In the genomic region with DNA sequence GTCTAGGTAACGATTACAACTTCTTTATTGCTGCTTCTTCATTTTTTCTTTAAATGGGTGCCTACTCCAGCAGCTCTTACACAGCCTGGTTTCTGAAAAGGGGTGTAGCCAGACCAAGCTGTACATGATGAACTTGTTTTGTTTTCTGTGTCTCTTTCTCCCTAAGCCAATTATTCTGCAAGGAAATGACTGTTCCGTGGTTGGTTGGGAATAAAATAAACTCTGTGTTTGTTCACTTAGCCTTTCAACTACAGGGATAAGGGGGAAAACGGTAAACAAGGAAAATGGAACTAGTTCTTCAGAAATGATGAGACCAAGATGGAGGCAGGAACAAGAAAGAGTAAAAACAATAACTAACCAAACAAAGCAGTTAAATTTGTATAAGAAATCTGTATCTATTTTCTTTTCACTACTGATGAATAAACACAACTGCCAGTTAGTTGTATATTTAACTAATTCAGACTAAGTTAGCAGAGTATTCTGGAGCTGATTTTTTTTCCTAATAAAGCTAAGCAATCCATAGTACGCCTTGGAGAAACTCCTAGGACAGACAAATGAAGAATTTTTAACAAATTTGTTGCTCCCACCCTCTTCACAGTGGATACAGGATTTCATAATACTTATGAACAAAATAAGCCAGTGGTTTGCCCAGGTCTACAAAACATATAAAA, we compare ENCODE assay signal across 2 cellular contexts.
TF ChIP-seq lines count a peak whose summit lies in the region.

ABCA6 (minus strand) TSS at position 94 of the 671 bp plus-strand sequence. CDS start 1,192 bp downstream, outside the sequence.

TF ChIP-seq in A549, 52 proteins besides CTCF, POLR2A, EP300 and RAD21 (continued from another document):
- TF ChIP-seq HOXB13 (CRISPR knock-in tag; IDR thresholded peaks at IDR 0.05; ENCODE audit: low read depth) (no peak), TP53 (CRISPR knock-in tag; IDR thresholded peaks at IDR 0.05) (no peak), RFX5 (IDR thresholded peaks at IDR 0.05) (no peak), CBX2 (IDR thresholded peaks at IDR 0.05; ENCODE audit: borderline replicate concordance, low read depth) (no peak), NPAS2 (CRISPR knock-in tag; IDR thresholded peaks at IDR 0.05; ENCODE audit: borderline replicate concordance) (no peak), JUN (IDR thresholded peaks at IDR 0.05) (no peak), HOXA7 (CRISPR knock-in tag; IDR thresholded peaks at IDR 0.05) (no peak), GATA3 (IDR thresholded peaks at IDR 0.05; ENCODE audit: borderline replicate concordance) (no peak), REST (IDR thresholded peaks at IDR 0.05) (no peak), FOSL2 (IDR thresholded peaks at IDR 0.05) (no peak), FOSL2 (CRISPR knock-in tag; IDR thresholded peaks at IDR 0.05) (no peak), ZFP36 (IDR thresholded peaks at IDR 0.05; ENCODE audit: borderline replicate concordance, partially characterized antibody) (no peak), ZNF302 (CRISPR knock-in tag; IDR thresholded peaks at IDR 0.05) (no peak), FOSB (CRISPR knock-in tag; IDR thresholded peaks at IDR 0.05) (no peak), ESRRA (IDR thresholded peaks at IDR 0.05; ENCODE audit: borderline replicate concordance, low read length) (no peak), PHF8 (IDR thresholded peaks at IDR 0.05; ENCODE audit: borderline replicate concordance, low read depth) (no peak), RCOR1 (IDR thresholded peaks at IDR 0.05; ENCODE audit: low read depth, low read length) (no peak)
- TF ChIP-seq, protein P1, sequence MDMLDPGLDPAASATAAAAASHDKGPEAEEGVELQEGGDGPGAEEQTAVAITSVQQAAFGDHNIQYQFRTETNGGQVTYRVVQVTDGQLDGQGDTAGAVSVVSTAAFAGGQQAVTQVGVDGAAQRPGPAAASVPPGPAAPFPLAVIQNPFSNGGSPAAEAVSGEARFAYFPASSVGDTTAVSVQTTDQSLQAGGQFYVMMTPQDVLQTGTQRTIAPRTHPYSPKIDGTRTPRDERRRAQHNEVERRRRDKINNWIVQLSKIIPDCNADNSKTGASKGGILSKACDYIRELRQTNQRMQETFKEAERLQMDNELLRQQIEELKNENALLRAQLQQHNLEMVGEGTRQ (IDR thresholded peaks at IDR 0.05) = no peak
- TF ChIP-seq, protein P2, sequence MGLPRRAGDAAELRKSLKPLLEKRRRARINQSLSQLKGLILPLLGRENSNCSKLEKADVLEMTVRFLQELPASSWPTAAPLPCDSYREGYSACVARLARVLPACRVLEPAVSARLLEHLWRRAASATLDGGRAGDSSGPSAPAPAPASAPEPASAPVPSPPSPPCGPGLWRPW (IDR thresholded peaks at IDR 0.05) = no peak

TF ChIP-seq in SK-N-SH, 30 proteins besides CTCF, POLR2A, EP300 and RAD21 (continued from another document):
- TF ChIP-seq EZH2phosphoT487 (IDR thresholded peaks at IDR 0.05; ENCODE audit: borderline replicate concordance, low read depth) (no peak), SIN3A (IDR thresholded peaks at IDR 0.05; ENCODE audit: borderline replicate concordance, low read depth, low read length) (no peak), RXRA (IDR thresholded peaks at IDR 0.05; ENCODE audit: borderline replicate concordance, low read depth) (no peak), TCF12 (IDR thresholded peaks at IDR 0.05) (no peak), FOXJ3 (CRISPR knock-in tag; IDR thresholded peaks at IDR 0.05) (no peak), YY1 (IDR thresholded peaks at IDR 0.05; ENCODE audit: low read depth) (no peak), CHD2 (IDR thresholded peaks at IDR 0.05; ENCODE audit: low read length, partially characterized antibody) (no peak), RCOR1 (IDR thresholded peaks at IDR 0.05; ENCODE audit: low read length) (no peak)
- TF ChIP-seq, protein P1 (IDR thresholded peaks at IDR 0.05; ENCODE audit: borderline replicate concordance, low read depth, low read length) = no peak
- TF ChIP-seq, protein P3, sequence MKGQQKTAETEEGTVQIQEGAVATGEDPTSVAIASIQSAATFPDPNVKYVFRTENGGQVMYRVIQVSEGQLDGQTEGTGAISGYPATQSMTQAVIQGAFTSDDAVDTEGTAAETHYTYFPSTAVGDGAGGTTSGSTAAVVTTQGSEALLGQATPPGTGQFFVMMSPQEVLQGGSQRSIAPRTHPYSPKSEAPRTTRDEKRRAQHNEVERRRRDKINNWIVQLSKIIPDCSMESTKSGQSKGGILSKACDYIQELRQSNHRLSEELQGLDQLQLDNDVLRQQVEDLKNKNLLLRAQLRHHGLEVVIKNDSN (IDR thresholded peaks at IDR 0.05; ENCODE audit: borderline replicate concordance, low read depth) = no peak
TF ChIP-seq in SK-N-SH: peak in this region for 0.
